Comparison of ENCODE assay signal across 33 cellular contexts in the genomic region with DNA sequence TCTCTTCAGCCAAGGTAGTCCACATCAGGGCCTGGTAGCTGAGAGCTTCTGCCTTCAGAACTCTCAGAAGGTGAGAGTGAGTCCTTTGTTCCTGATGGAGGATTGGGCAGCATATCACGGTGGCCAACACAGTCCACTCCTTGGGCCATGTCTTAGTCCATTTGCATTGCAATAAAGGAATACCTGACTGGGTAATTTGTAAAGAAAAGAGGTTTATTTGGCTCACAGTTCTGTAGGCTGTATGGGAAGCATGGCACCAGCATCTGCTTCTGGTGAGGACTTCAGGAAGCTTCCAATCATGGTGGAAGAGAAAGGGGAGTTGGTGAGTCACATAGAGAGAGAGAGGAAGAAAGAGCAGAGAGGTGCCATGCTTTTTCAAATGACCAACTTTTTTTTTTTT.
"Had no signal": no experiment of that assay in that cellular context is flagged by ENCODE, and none has a peak within 500 bp of the region (broad histone marks: within the 10 kb centered on the region; RNA-seq: fewer than 3 reads in every experiment).

No MANE protein-coding gene starts in this region.

- H3K4me3 ChIP-seq: MG63 had no signal

- H3K27me3 ChIP-seq: MG63 had no signal

- H3K36me3 ChIP-seq: MG63 had no signal

- H3K27ac ChIP-seq: KMS-11 had no signal

- DNase-seq: Karpas-422, Kasumi-1, MG63, MM.1S, MV-4-11, NCI-H1048, NCI-H1092, NCI-H1092 treated with DMSO at 0.1 percent for 48 hours, NCI-H1105, NCI-H1105 treated with DMSO at 0.1 percent for 48 hours, NCI-H1417, NCI-H1417 treated with DMSO at 0.1 percent for 48 hours, NCI-H1436, NCI-H1436 treated with DMSO at 0.1 percent for 48 hours, NCI-H146, NCI-H1694, NCI-H1694 treated with DMSO at 0.1 percent for 48 hours, NCI-H187, NCI-H187 treated with DMSO at 0.1 percent for 48 hours, NCI-H1930, NCI-H2029, NCI-H2029 treated with DMSO at 0.1 percent for 48 hours, NCI-H2081, NCI-H2081 treated with DMSO at 0.1 percent for 48 hours, NCI-H2107, NCI-H2171, NCI-H2171 treated with DMSO at 0.1 percent for 48 hours, NCI-H2227 treated with DMSO at 0.1 percent for 48 hours, NCI-H345, NCI-H446, NCI-H446 treated with DMSO at 0.1 percent for 48 hours, NCI-H510A had no signal

- H3K4me2 ChIP-seq: KMS-11 had no signal

- H3K9ac ChIP-seq: KMS-11 had no signal
